In the genomic region with DNA sequence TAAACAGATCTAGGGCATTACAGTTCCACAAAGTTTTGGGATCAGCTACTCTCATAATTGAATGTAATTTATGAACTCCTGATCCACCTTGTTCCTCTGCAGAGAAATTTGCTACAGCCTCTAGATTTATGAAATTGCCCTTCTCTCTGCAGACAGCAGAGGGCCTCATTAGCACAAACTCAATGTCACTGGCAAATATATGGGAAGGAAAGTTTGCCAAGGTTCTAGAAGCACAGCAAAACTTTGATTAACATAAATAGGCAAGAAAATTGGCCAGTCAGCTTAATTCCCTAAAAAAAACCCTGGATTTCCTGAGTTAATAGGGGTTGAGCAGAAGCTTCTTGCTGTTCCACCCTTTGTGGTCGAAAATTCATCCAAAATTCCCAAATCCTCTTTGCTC, we compare ENCODE assay signal across 8 cellular contexts. TPM values are rescaled to one million over a fixed set of nuclear protein-coding genes. Genes with fewer than 3 reads are reported as not detected.
A peak's percentile ranks its signal among the peaks of the same experiment; 100 is the strongest.
DNase-seq lines count a peak whose midpoint lies in the region; ATAC-seq and TF ChIP-seq lines count a peak whose summit lies in the region.

No MANE protein-coding gene starts in this region.

- no peak overlapping the region for H3K27ac Mint-ChIP-seq in activated T-helper 17 cell treated with anti-CD3 and anti-CD28 coated beads, Interleukin-2, amount 50 U/mL, for 72 hours

- no peak overlapping the region for H3K27ac ChIP-seq in lung (ENCODE audit: low read depth in 1 of 2, low read length in 1 of 2)

- H3K4me3 Mint-ChIP-seq in activated T-helper 17 cell treated with anti-CD3 and anti-CD28 coated beads, Interleukin-2, amount 50 U/mL, for 72 hours: no peak overlapping the region

- ATAC-seq in GM18909 (IDR thresholded peaks at IDR 0.05; ENCODE audit: poor library complexity, unreplicated experiment): peak; percentile 55
- no peak for ATAC-seq in lung (ENCODE audit: insufficient read depth, low FRiP score)
- no peak for ATAC-seq in activated T-helper 17 cell treated with anti-CD3 and anti-CD28 coated beads, Interleukin-2, amount 50 U/mL, for 72 hours (replicated peaks)

- H3K9me3 Mint-ChIP-seq in activated T-helper 17 cell treated with anti-CD3 and anti-CD28 coated beads, Interleukin-2, amount 50 U/mL, for 72 hours: no peaks in the 10 kb centered on the region

- peaks cover 10% of the 10 kb centered on the region for H3K4me1 Mint-ChIP-seq in activated T-helper 17 cell treated with anti-CD3 and anti-CD28 coated beads, Interleukin-2, amount 50 U/mL, for 72 hours

- H3K4me3 ChIP-seq in BJ (ENCODE audit: low read depth, low read length) (no peak overlapping the region), lung (no peak overlapping the region)

- DNase-seq in BJ (ENCODE audit: low read depth) (no peak), NCI-H460 (ENCODE audit: extremely low read depth, low read depth) (peak; percentile 42), lung (ENCODE audit: low spot score) (no peak), COR-L47 (lab: John Stamatoyannopoulos, UW) (no peak), T-helper 9 cell (no peak)
- DNase-seq in central memory CD4-positive, alpha-beta T cell: peak; percentile 42

- H3K4me1 ChIP-seq in lung (ENCODE audit: control insufficient read depth in 2 of 2, insufficient read depth in 2 of 2, low read length in 2 of 2): peaks cover 0 to 6% of the 10 kb centered on the region in 2 donors

- no peaks in the 10 kb centered on the region for H3K9me3 ChIP-seq in lung (ENCODE audit: control insufficient read depth in 2 of 2, insufficient read depth in 1 of 2, low read length in 1 of 2)

- H3K27me3 Mint-ChIP-seq in activated T-helper 17 cell treated with anti-CD3 and anti-CD28 coated beads, Interleukin-2, amount 50 U/mL, for 72 hours: no peaks in the 10 kb centered on the region

- H3K27me3 ChIP-seq in BJ (ENCODE audit: control insufficient read depth, insufficient read depth, low read length) (no peaks in the 10 kb centered on the region), lung (ENCODE audit: control insufficient read depth, insufficient read depth) (no peaks in the 10 kb centered on the region)

- POLR2A ChIA-PET in BJ (lab: Charles Lee): no interaction called here

- 60 to 70% methylated on average over 1 of the region's 1 CpG for WGBS in lung, 2 donors

- no peaks in the 10 kb centered on the region for H3K36me3 ChIP-seq in BJ (ENCODE audit: control insufficient read depth, insufficient read depth, low read length)
- H3K36me3 ChIP-seq in lung (ENCODE audit: control insufficient read depth in 2 of 2, insufficient read depth in 2 of 2, low read length in 2 of 2): no peaks in the 10 kb centered on the region

- CTCF ChIA-PET in BJ (lab: Yijun Ruan, JAX): interaction anchor here (0.7 to 4.7 kb wide), 14 partner anchors 9 to 123 kb away, joined by 3 to 56 read pairs (median 5); a partner anchor contains a TSS

- no peaks in the 10 kb centered on the region for H3K36me3 Mint-ChIP-seq in activated T-helper 17 cell treated with anti-CD3 and anti-CD28 coated beads, Interleukin-2, amount 50 U/mL, for 72 hours (ENCODE audit: low read depth)

- peak; percentile 62 for TF ChIP-seq CTCF in BJ (IDR thresholded peaks at IDR 0.05; ENCODE audit: insufficient read depth, low read depth, low read length)
- peak; percentile 64 for TF ChIP-seq CTCF in lung (IDR thresholded peaks at IDR 0.05; ENCODE audit: control extremely low read depth, extremely low read depth)

RNA-seq across cellular contexts. Expression of a gene that starts 31.5 kb away (rescaled TPM):
- 50.1 and 64.9 TPM in 2 replicates for polyA plus RNA-seq in BJ (2011; rRNA removed)
- 22.1 and 32.3 TPM in 2 replicates for polyA minus RNA-seq in BJ (2011; rRNA and poly(A)+ RNA removed)
- 82.5 and 104 TPM in 2 replicates for total RNA-seq in NCI-H460 (2014; rRNA removed; shearing (Covaris generic))
- polyA plus RNA-seq in NCI-H460 (2014; cell fraction: nucleus; rRNA removed): 147 and 157 TPM in 2 replicates
- 10 to 100 TPM; 31.6 to 42.0 TPM for total RNA-seq in lung
- 10 to 100 TPM; 11.7 to 34.4 TPM for polyA plus RNA-seq in lung
- total RNA-seq in activated T-helper 17 cell treated with anti-CD3 and anti-CD28 coated beads, Interleukin-2, amount 50 U/mL, for 72 hours: 100 to 1,000 TPM in 1 of 2 donors, 10 to 100 TPM in 1; 58.6 to 107 TPM

Comparison
In these comparisons a context has a peak if more than half of its experiments do, and no peak if none do; other contexts are left out.
1. DNase-seq: peak in NCI-H460 (single experiment) and central memory CD4-positive, alpha-beta T cell (single experiment); none in BJ (single experiment), lung (single experiment), COR-L47 (single experiment) and T-helper 9 cell (single experiment).